Comparison of ENCODE assay signal across 13 cellular contexts in the genomic region with DNA sequence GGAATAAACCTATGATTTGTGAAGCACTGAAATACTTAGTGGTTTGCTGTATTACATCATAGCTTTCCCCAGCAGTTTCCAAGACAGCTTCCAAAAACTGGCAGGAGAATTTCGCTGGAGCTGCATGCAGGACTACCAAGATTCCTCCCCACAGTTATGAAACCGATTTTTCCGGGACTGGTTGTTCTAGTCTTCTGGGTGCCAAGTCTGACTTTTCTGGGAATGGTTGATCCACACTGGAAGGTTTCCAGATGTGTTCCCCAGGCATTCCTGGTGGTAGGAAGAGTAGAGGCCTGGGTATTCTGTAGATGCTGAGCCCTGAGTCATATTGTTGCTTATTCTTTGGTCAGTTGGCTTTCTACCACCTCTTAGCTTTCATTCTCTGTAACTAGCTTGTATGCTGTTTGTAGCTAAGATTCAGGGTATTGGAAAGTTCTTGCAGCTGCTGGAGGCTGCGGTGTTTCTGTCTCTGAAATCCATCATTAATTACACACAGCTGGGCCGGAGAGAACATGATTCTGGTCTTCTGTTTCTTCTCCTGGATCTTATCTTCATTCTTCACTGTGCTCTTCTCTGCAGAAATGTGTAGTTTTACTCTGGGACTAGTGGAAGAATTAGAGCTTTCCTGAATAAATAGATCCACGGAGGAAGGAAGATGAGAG. TPM values are rescaled to one million over a fixed set of nuclear protein-coding genes. Genes with fewer than 3 reads are reported as not detected.
DNase-seq lines count a peak whose midpoint lies in the region; ATAC-seq and TF ChIP-seq lines count a peak whose summit lies in the region.
"Had no signal": no experiment of that assay in that cellular context is flagged by ENCODE, and none has a peak within 500 bp of the region (broad histone marks: within the 10 kb centered on the region; RNA-seq: fewer than 3 reads in every experiment).

No MANE protein-coding gene starts in this region.

- no peaks in the 10 kb centered on the region for H3K9me3 Mint-ChIP-seq in activated T-helper 1 cell treated with anti-CD3 and anti-CD28 coated beads, Interleukin-12 subunit alpha, Interleukin-12 subunit beta, Interleukin-2, Interleukin-4 antibody, amounts not matched to agents 30 ng/mL and 10 ng/mL and 1 ng/mL, durations not matched to agents 14 hours and 24 hours and 36 hours
- H3K9me3 Mint-ChIP-seq: activated naive CD8-positive, alpha-beta T cell treated with anti-CD3 and anti-CD28 coated beads, Interleukin-2, amount 10 ng/mL, durations not matched to agents 7 days and 5 days had no signal

- no peaks in the 10 kb centered on the region for H3K36me3 ChIP-seq in esophagus (ENCODE audit: control insufficient read depth in 2 of 2, insufficient read depth in 2 of 2, low read length in 1 of 2)
- no peaks in the 10 kb centered on the region for H3K36me3 ChIP-seq in lung (ENCODE audit: control insufficient read depth in 2 of 2, insufficient read depth in 2 of 2, low read length in 2 of 2)
- peaks cover 0 to 14% (median 0%) of the 10 kb centered on the region in 3 donors for H3K36me3 ChIP-seq in tibial nerve

- no peaks in the 10 kb centered on the region for H3K36me3 Mint-ChIP-seq in activated T-helper 1 cell treated with anti-CD3 and anti-CD28 coated beads, Interleukin-12 subunit alpha, Interleukin-12 subunit beta, Interleukin-2, Interleukin-4 antibody, amounts not matched to agents 30 ng/mL and 10 ng/mL and 1 ng/mL, durations not matched to agents 14 hours and 24 hours and 36 hours (ENCODE audit: low read depth)
- H3K36me3 Mint-ChIP-seq: activated naive CD8-positive, alpha-beta T cell treated with anti-CD3 and anti-CD28 coated beads, Interleukin-2, amount 10 ng/mL, durations not matched to agents 7 days and 5 days had no signal

- H3K27ac ChIP-seq in esophagus (ENCODE audit: low read depth in 2 of 2, low read length in 1 of 2) (peak overlapping the region; percentile 33 to 53), lung (ENCODE audit: low read depth in 1 of 2, low read length in 1 of 2) (no peak overlapping the region), tibial nerve (peak overlapping the region; percentile 5 to 69 (median 50))

- intact Hi-C loops in activated T-helper 1 cell treated with anti-CD3 and anti-CD28 coated beads, Interleukin-12 subunit alpha, Interleukin-12 subunit beta, Interleukin-2, Interleukin-4 antibody, amounts not matched to agents 30 ng/mL and 10 ng/mL and 1 ng/mL, durations not matched to agents 14 hours and 24 hours and 36 hours (cut with micrococcal nuclease), result no loop called here

- DNase-seq in LHCN-M2 (ENCODE audit: low read depth) (peak; percentile 96), lung (ENCODE audit: low spot score) (peak; percentile 33), tibial nerve (ENCODE audit: low spot score in 2 of 2) (peak; percentile 17 to 78), midbrain (lab: John Stamatoyannopoulos, UW) (no peak)
- DNase-seq in activated T-helper 1 cell treated with anti-CD3 and anti-CD28 coated beads, Interleukin-12 subunit alpha, Interleukin-12 subunit beta, Interleukin-2, Interleukin-4 antibody, amounts not matched to agents 30 ng/mL and 10 ng/mL and 1 ng/mL, durations not matched to agents 14 hours and 24 hours and 36 hours (ENCODE audit: low spot score), result no peak
- DNase-seq: activated CD4-positive, alpha-beta T cell treated with anti-CD3 and anti-CD28 coated beads for 48 hours; activated naive CD8-positive, alpha-beta T cell treated with anti-CD3 and anti-CD28 coated beads, Interleukin-2, amount 10 ng/mL, durations not matched to agents 7 days and 5 days; NCI-H2081 treated with DMSO at 0.1 percent for 48 hours; SHP77 had no signal

- no peak overlapping the region for H3K27ac Mint-ChIP-seq in activated T-helper 1 cell treated with anti-CD3 and anti-CD28 coated beads, Interleukin-12 subunit alpha, Interleukin-12 subunit beta, Interleukin-2, Interleukin-4 antibody, amounts not matched to agents 30 ng/mL and 10 ng/mL and 1 ng/mL, durations not matched to agents 14 hours and 24 hours and 36 hours
- H3K27ac Mint-ChIP-seq: activated naive CD8-positive, alpha-beta T cell treated with anti-CD3 and anti-CD28 coated beads, Interleukin-2, amount 10 ng/mL, durations not matched to agents 7 days and 5 days; nephron had no signal

- TF ChIP-seq CTCF in lung (IDR thresholded peaks at IDR 0.05; ENCODE audit: control extremely low read depth, extremely low read depth) (no peak), tibial nerve (IDR thresholded peaks at IDR 0.05) (no peak)

- H3K4me1 Mint-ChIP-seq in activated T-helper 1 cell treated with anti-CD3 and anti-CD28 coated beads, Interleukin-12 subunit alpha, Interleukin-12 subunit beta, Interleukin-2, Interleukin-4 antibody, amounts not matched to agents 30 ng/mL and 10 ng/mL and 1 ng/mL, durations not matched to agents 14 hours and 24 hours and 36 hours (ENCODE audit: low read depth), result no peaks in the 10 kb centered on the region

- TF ChIP-seq POLR2A in tibial nerve (IDR thresholded peaks at IDR 0.05), result no peak

- H3K27me3 ChIP-seq in esophagus (ENCODE audit: control insufficient read depth in 1 of 2, insufficient read depth in 2 of 2, low read length in 2 of 2) (no peaks in the 10 kb centered on the region), lung (ENCODE audit: control insufficient read depth, insufficient read depth) (no peaks in the 10 kb centered on the region), tibial nerve (no peaks in the 10 kb centered on the region)

- peaks cover 3% of the 10 kb centered on the region for H3K27me3 Mint-ChIP-seq in activated T-helper 1 cell treated with anti-CD3 and anti-CD28 coated beads, Interleukin-12 subunit alpha, Interleukin-12 subunit beta, Interleukin-2, Interleukin-4 antibody, amounts not matched to agents 30 ng/mL and 10 ng/mL and 1 ng/mL, durations not matched to agents 14 hours and 24 hours and 36 hours (ENCODE audit: insufficient read depth)
- H3K27me3 Mint-ChIP-seq: activated naive CD8-positive, alpha-beta T cell treated with anti-CD3 and anti-CD28 coated beads, Interleukin-2, amount 10 ng/mL, durations not matched to agents 7 days and 5 days had no signal

- no peak overlapping the region for H3K4me3 ChIP-seq in esophagus (ENCODE audit: low read depth in 1 of 2, low read length in 2 of 2)
- no peak overlapping the region for H3K4me3 ChIP-seq in lung
- H3K4me3 ChIP-seq in tibial nerve, result no peak overlapping the region

- 57 to 67% methylated on average over 6 of the region's 6 CpGs for WGBS in esophagus, 2 donors
- 78 to 90% methylated on average over 6 of the region's 6 CpGs for WGBS in lung, 2 donors
- WGBS in tibial nerve, 2 donors, result 62 to 68% methylated on average over 6 of the region's 6 CpGs

- peak; percentile 60 to 95 for TF ChIP-seq EP300 in tibial nerve (IDR thresholded peaks at IDR 0.05)

- ATAC-seq in lung (ENCODE audit: insufficient read depth, low FRiP score) (peak; percentile 45), GM18861 (IDR thresholded peaks at IDR 0.05; ENCODE audit: unreplicated experiment) (no peak), HG03039 (IDR thresholded peaks at IDR 0.05; ENCODE audit: unreplicated experiment) (no peak)

- H3K9me3 ChIP-seq in esophagus (ENCODE audit: control insufficient read depth in 2 of 2, insufficient read depth in 1 of 2, low read depth in 1 of 2, low read length in 1 of 2) (no peaks in the 10 kb centered on the region), lung (ENCODE audit: control insufficient read depth in 2 of 2, insufficient read depth in 1 of 2, low read length in 1 of 2) (no peaks in the 10 kb centered on the region), tibial nerve (peaks cover 0 to 5% (median 0%) of the 10 kb centered on the region in 4 donors)

- H3K4me1 ChIP-seq in esophagus (ENCODE audit: control insufficient read depth in 2 of 2, insufficient read depth in 2 of 2, low read length in 1 of 2) (no peaks in the 10 kb centered on the region), lung (ENCODE audit: control insufficient read depth in 2 of 2, insufficient read depth in 2 of 2, low read length in 2 of 2) (no peaks in the 10 kb centered on the region), tibial nerve (peaks cover 0 to 12% (median 0%) of the 10 kb centered on the region in 4 donors)

- no peak overlapping the region for H3K4me3 Mint-ChIP-seq in activated T-helper 1 cell treated with anti-CD3 and anti-CD28 coated beads, Interleukin-12 subunit alpha, Interleukin-12 subunit beta, Interleukin-2, Interleukin-4 antibody, amounts not matched to agents 30 ng/mL and 10 ng/mL and 1 ng/mL, durations not matched to agents 14 hours and 24 hours and 36 hours
- H3K4me3 Mint-ChIP-seq: activated naive CD8-positive, alpha-beta T cell treated with anti-CD3 and anti-CD28 coated beads, Interleukin-2, amount 10 ng/mL, durations not matched to agents 7 days and 5 days; nephron had no signal

RNA-seq across cellular contexts. Expression of gene ABCC2, which starts 6.3 kb away (rescaled TPM):
- total RNA-seq in LHCN-M2 (2014; rRNA removed) (0.34 and 0.58 TPM in 2 replicates), lung (1 to 10 TPM; 1.1 to 1.3 TPM), tibial nerve (10 to 100 TPM in 2 of 4 donors, 1 to 10 TPM in 2; 1.7 to 23.7 (median 8.4) TPM)
- 0.10 TPM for polyA plus RNA-seq in LHCN-M2 (2012)
- polyA plus RNA-seq in esophagus (under 1 TPM; 0.20 to 0.35 TPM), lung (under 1 TPM; 0.47 to 0.82 TPM)
- 0.83 and 1.3 TPM in 2 replicates for total RNA-seq in activated T-helper 1 cell treated with anti-CD3 and anti-CD28 coated beads, Interleukin-12 subunit alpha, Interleukin-12 subunit beta, Interleukin-2, Interleukin-4 antibody, amounts not matched to agents 30 ng/mL and 10 ng/mL and 1 ng/mL, durations not matched to agents 14 hours and 24 hours and 36 hours

RNA-seq across cellular contexts. Expression of gene CUTC, which starts 56.7 kb away (rescaled TPM):
- total RNA-seq in LHCN-M2 (2014; rRNA removed) (18.9 and 20.6 TPM in 2 replicates), lung (10 to 100 TPM; 13.0 to 20.2 TPM), tibial nerve (10 to 100 TPM; 21.9 to 55.7 (median 40.1) TPM)
- polyA plus RNA-seq in LHCN-M2 (2012), result 9.9 TPM
- polyA plus RNA-seq in esophagus (10 to 100 TPM; 15.5 to 19.0 TPM), lung (10 to 100 TPM; 20.9 to 24.7 TPM)
- total RNA-seq in activated T-helper 1 cell treated with anti-CD3 and anti-CD28 coated beads, Interleukin-12 subunit alpha, Interleukin-12 subunit beta, Interleukin-2, Interleukin-4 antibody, amounts not matched to agents 30 ng/mL and 10 ng/mL and 1 ng/mL, durations not matched to agents 14 hours and 24 hours and 36 hours, result 42.2 and 45.4 TPM in 2 replicates

RNA-seq across cellular contexts. Expression of gene COX15, which starts 56.8 kb away (rescaled TPM):
- 37.7 and 39.0 TPM in 2 replicates for total RNA-seq in LHCN-M2 (2014; rRNA removed)
- 18.8 TPM for polyA plus RNA-seq in LHCN-M2 (2012)
- polyA plus RNA-seq in esophagus, result 10 to 100 TPM; 11.9 to 12.3 TPM
- total RNA-seq in lung, result 10 to 100 TPM; 37.6 to 37.7 TPM
- 10 to 100 TPM; 13.5 to 15.5 TPM for polyA plus RNA-seq in lung
- total RNA-seq in tibial nerve, result 10 to 100 TPM; 25.2 to 31.0 (median 30.4) TPM
- total RNA-seq in activated T-helper 1 cell treated with anti-CD3 and anti-CD28 coated beads, Interleukin-12 subunit alpha, Interleukin-12 subunit beta, Interleukin-2, Interleukin-4 antibody, amounts not matched to agents 30 ng/mL and 10 ng/mL and 1 ng/mL, durations not matched to agents 14 hours and 24 hours and 36 hours, result 36.7 and 38.1 TPM in 2 replicates

Comparison
In these comparisons a context has a peak if more than half of its experiments do, and no peak if none do; other contexts are left out.
1. DNase-seq: peak in LHCN-M2 (single experiment), lung (single experiment) and tibial nerve (2 of 2); none in midbrain (single experiment) and activated T-helper 1 cell treated with anti-CD3 and anti-CD28 coated beads, Interleukin-12 subunit alpha, Interleukin-12 subunit beta, Interleukin-2, Interleukin-4 antibody, amounts not matched to agents 30 ng/mL and 10 ng/mL and 1 ng/mL, durations not matched to agents 14 hours and 24 hours and 36 hours (single experiment).
2. H3K27ac ChIP-seq: peak in esophagus (2 of 2) and tibial nerve (4 of 4); none in lung (0 of 2).